ENCODE assay signal across 18 cellular contexts in the genomic region with DNA sequence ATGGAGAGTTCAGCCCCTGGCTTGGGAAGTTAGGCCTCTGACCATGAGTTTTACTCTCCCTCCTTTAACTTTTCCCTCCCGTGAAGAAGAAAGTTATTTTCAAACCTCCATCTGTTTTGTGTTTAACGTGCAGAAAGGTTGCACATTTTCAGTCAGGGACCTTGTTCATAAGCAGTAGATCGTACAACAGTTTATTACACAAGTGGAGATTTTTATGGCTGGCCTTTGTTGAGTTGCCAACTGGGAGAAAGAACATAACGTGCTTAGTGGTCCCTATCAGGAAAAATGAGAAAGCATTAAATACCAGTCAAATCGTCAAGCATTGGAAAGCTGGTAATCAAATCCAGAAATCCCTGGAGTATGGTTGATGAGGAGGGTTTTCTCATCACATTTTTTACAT.
"Had no signal": no experiment of that assay in that cellular context is flagged by ENCODE, and none has a peak within 500 bp of the region (broad histone marks: within the 10 kb centered on the region; RNA-seq: fewer than 3 reads in every experiment).

No MANE protein-coding gene starts in this region.

- H3K4me1 ChIP-seq: esophagus squamous epithelium, neural progenitor cell had no signal

- H3K36me3 ChIP-seq: esophagus squamous epithelium, neural progenitor cell, ovary had no signal

- ATAC-seq: foreskin keratinocyte; left colon; mucosa of descending colon; natural killer cell; right cardiac atrium; stimulated activated effector memory CD8-positive, alpha-beta T cell treated with anti-CD3 and anti-CD28 coated beads, Interleukin-12 subunit alpha, Interleukin-12 subunit beta, amount 100 ng/mL, for 72 hours; stimulated activated naive CD8-positive, alpha-beta T cell treated with anti-CD3 and anti-CD28 coated beads, Interleukin-15, Interleukin-2, amounts not matched to agents 100 U/mL and 50 U/mL, for 24 hours had no signal

- DNase-seq: dermis blood vessel endothelial cell; esophagus squamous epithelium; foreskin keratinocyte; left colon; mammary epithelial cell; mucosa of descending colon; natural killer cell; nucleus accumbens; ovary; right cardiac atrium; stimulated activated CD4-positive, alpha-beta T cell treated with anti-CD3 and anti-CD28 coated beads, Interleukin-4, amount 100 ng/mL, for 1 hour; stimulated activated CD8-positive, alpha-beta memory T cell treated with anti-CD3 and anti-CD28 coated beads, Interleukin-4, amount 100 ng/mL, for 48 hours; stimulated activated naive CD8-positive, alpha-beta T cell treated with anti-CD3 and anti-CD28 coated beads, Interleukin-15, Interleukin-2, amounts not matched to agents 100 U/mL and 50 U/mL, for 24 hours; trophoblast cell had no signal

- H3K27me3 ChIP-seq: esophagus squamous epithelium, foreskin keratinocyte, hepatocyte, neural progenitor cell, ovary had no signal

- H3K4me3 ChIP-seq: esophagus squamous epithelium, hepatocyte, mucosa of descending colon, neural progenitor cell, ovary, smooth muscle cell had no signal

- H3K9me3 ChIP-seq: esophagus squamous epithelium, mucosa of descending colon, ovary had no signal

- H3K27ac ChIP-seq: foreskin keratinocyte, hepatocyte, neural progenitor cell, ovary had no signal
